8 cellular contexts compared by ENCODE assay signal in the genomic region with DNA sequence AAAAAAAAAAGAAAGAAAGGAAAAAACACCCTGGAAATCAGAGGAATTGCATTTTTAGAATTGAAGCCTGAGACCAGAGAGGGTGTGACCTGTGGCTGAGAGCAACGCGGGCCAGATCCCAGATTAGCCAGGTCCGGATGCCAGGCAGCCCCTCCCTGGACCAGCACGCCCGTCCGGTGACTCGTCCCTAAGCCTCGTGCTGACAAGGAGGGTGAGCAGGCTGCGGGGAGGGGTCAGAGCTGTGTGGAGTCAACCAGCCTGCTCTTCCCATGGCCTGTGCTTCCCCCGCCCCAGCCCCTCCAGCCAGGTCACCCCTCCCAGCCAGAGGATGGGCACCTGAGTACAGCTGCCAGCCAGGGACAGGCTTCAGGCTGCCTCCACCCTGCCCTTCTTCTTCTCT. TPM values are rescaled to one million over a fixed set of nuclear protein-coding genes. Genes with fewer than 3 reads are reported as not detected.
DNase-seq lines count a peak whose midpoint lies in the region; ATAC-seq and TF ChIP-seq lines count a peak whose summit lies in the region.

No MANE protein-coding gene starts in this region.

- no peaks in the 10 kb centered on the region for H3K27me3 ChIP-seq in parathyroid adenoma (ENCODE audit: control insufficient read depth, insufficient read depth, low read length)

- no peak overlapping the region for H3K4me2 ChIP-seq in parathyroid adenoma (ENCODE audit: low read length)

- TF ChIP-seq CTCF in HFF-Myc (IDR thresholded peaks at IDR 0.05; ENCODE audit: low read depth, low read length, missing control alignments) (no peak), parathyroid adenoma (IDR thresholded peaks at IDR 0.05) (no peak)

- H3K9me3 Mint-ChIP-seq in T-cell: no peaks in the 10 kb centered on the region

- peak overlapping the region; percentile 40 to 71 (median 44) for H3K4me3 Mint-ChIP-seq in T-cell

- no peaks in the 10 kb centered on the region for H3K27me3 Mint-ChIP-seq in T-cell

- no peaks in the 10 kb centered on the region for H3K36me3 Mint-ChIP-seq in T-cell

- DNase-seq in HFF-Myc (ENCODE audit: extremely low read depth, low read depth): peak; percentile 41
- peak in 3 of 34 experiments; percentile 7 to 13 (median 13) for DNase-seq in T-cell
- DNase-seq in erythroblast (lab: John Stamatoyannopoulos, UW): peak; percentile 59 to 75
- DNase-seq in cerebellar cortex (ENCODE audit: low spot score): no peak

- no peaks in the 10 kb centered on the region for H3K9me3 ChIP-seq in parathyroid adenoma (ENCODE audit: control insufficient read depth, low read length)

- peaks cover 22 to 36% (median 25%) of the 10 kb centered on the region in 3 donors for H3K4me1 Mint-ChIP-seq in T-cell

- POLR2A ChIA-PET in T-cell (lab: Charles Lee): no interaction called here

- H3K4me1 ChIP-seq in parathyroid adenoma: peaks cover 6% of the 10 kb centered on the region

- peak in 1 of 4 experiments; percentile 18 for ATAC-seq in T-cell (replicated peaks in 1 of 4)
- ATAC-seq in GM18868 (IDR thresholded peaks at IDR 0.05; ENCODE audit: unreplicated experiment): no peak
- ATAC-seq in GM19463 (IDR thresholded peaks at IDR 0.05; ENCODE audit: unreplicated experiment): no peak
- ATAC-seq in GM19467 (IDR thresholded peaks at IDR 0.05; ENCODE audit: unreplicated experiment): no peak

- no peak for TF ChIP-seq POLR2A in erythroblast (IDR thresholded peaks at IDR 0.05; ENCODE audit: low read length)

- H2AFZ ChIP-seq in parathyroid adenoma: no peak overlapping the region

- peak overlapping the region; percentile 6 for H3K27ac ChIP-seq in parathyroid adenoma

- H3K4me3 ChIP-seq in HFF-Myc (replicated peaks; ENCODE audit: low read depth, low read length) (no peak overlapping the region), parathyroid adenoma (ENCODE audit: low read depth, low read length) (no peak overlapping the region)

- H3K79me2 ChIP-seq in parathyroid adenoma: peaks cover 2% of the 10 kb centered on the region

- no peak overlapping the region for H3K9ac ChIP-seq in parathyroid adenoma

- H3K36me3 ChIP-seq in parathyroid adenoma (ENCODE audit: control insufficient read depth, insufficient read depth, low read length): no peaks in the 10 kb centered on the region

- H3K27ac Mint-ChIP-seq in T-cell: peak overlapping the region in 1 of 2 donors; percentile 75

- CTCF ChIA-PET in T-cell (lab: Charles Lee): interaction anchor here in 1 of 2 donors (0.6 kb wide), 1 partner anchor 285 kb away, joined by 3 read pairs; no protein-coding TSS in a partner anchor

RNA-seq across cellular contexts. Expression of a gene that starts 4.2 kb away (rescaled TPM):
- 100 to 1,000 TPM; 177 to 241 (median 219) TPM for total RNA-seq in T-cell
